8 cellular contexts compared by ENCODE assay signal in the genomic region with DNA sequence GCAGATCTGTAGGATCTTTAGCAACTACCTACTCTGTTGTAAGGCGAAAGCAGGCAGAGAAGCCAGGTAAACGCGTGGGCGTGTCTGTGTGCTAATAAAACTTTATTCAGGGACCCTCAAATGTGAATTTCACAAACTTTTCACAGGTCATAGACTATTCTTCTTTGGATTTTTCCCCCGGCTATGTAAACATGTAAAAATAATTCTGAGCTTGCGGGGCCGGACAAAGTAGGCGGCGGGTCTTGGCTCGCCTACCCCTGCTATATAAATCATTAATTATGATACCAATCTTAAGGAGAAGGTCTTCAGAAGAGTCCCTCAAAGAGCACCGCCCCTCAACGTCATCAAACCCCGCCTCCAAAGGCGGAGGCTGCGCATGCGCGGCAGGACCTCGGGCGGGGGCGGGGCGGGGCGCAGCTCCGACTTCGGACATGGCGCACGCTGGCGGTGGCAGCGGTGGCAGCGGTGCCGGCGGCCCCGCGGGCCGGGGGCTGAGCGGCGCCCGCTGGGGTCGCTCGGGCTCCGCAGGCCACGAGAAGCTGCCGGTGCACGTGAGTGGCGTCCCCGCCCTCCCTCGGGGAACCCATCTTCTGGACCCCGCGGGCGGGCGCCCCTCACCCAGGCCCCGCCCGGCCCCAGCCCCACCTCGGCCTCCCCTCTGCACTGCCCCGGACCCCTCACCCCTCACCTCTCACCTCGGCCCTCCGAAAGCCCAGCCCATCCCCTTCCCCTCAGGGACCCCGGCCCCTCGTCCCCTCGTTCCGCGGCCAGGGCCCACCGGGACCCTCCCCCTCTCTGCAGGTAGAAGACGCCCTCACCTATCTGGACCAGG. TPM values are rescaled to one million over a fixed set of nuclear protein-coding genes. Genes with fewer than 3 reads are reported as not detected.
DNase-seq lines count a peak whose midpoint lies in the region; ATAC-seq and TF ChIP-seq lines count a peak whose summit lies in the region.

A gene with protein sequence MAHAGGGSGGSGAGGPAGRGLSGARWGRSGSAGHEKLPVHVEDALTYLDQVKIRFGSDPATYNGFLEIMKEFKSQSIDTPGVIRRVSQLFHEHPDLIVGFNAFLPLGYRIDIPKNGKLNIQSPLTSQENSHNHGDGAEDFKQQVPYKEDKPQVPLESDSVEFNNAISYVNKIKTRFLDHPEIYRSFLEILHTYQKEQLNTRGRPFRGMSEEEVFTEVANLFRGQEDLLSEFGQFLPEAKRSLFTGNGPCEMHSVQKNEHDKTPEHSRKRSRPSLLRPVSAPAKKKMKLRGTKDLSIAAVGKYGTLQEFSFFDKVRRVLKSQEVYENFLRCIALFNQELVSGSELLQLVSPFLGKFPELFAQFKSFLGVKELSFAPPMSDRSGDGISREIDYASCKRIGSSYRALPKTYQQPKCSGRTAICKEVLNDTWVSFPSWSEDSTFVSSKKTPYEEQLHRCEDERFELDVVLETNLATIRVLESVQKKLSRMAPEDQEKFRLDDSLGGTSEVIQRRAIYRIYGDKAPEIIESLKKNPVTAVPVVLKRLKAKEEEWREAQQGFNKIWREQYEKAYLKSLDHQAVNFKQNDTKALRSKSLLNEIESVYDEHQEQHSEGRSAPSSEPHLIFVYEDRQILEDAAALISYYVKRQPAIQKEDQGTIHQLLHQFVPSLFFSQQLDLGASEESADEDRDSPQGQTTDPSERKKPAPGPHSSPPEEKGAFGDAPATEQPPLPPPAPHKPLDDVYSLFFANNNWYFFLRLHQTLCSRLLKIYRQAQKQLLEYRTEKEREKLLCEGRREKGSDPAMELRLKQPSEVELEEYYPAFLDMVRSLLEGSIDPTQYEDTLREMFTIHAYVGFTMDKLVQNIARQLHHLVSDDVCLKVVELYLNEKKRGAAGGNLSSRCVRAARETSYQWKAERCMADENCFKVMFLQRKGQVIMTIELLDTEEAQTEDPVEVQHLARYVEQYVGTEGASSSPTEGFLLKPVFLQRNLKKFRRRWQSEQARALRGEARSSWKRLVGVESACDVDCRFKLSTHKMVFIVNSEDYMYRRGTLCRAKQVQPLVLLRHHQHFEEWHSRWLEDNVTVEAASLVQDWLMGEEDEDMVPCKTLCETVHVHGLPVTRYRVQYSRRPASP (plus strand): TSS at position 409 of the 832 bp plus-strand sequence. CDS start 23 bp downstream, at position 432.

- peak within 1 kb of the TSS; percentile 77 for H3K27ac ChIP-seq in lower lobe of right lung

- POLR2A ChIA-PET in activated CD8-positive, alpha-beta memory T cell treated with anti-CD3 and anti-CD28 coated beads for 36 hours (lab: Charles Lee): no interaction called here

- DNase-seq in HK-2 (ENCODE audit: unreplicated experiment) (peak; percentile 89), NOMO-1 (lab: John Stamatoyannopoulos, UW; ENCODE audit: unreplicated experiment in 2 of 2) (peak; percentile 64 to 65), lower lobe of right lung (peak; percentile 86)
- peak; percentile 80 for DNase-seq in effector CD4-positive, alpha-beta T cell
- DNase-seq in stimulated activated CD4-positive, alpha-beta T cell treated with anti-CD3 and anti-CD28 coated beads, Interleukin-4, amount 100 ng/mL, for 48 hours (ENCODE audit: low read depth in 2 of 2): peak; percentile 77 to 83

- peaks cover 27% of the 10 kb centered on the region for H3K4me1 ChIP-seq in lower lobe of right lung

- H3K4me3 ChIP-seq in GM12875 (ENCODE audit: low read depth, low read length): peak within 1 kb of the TSS; percentile 79
- H3K4me3 ChIP-seq in lower lobe of right lung: peak within 1 kb of the TSS; percentile 76

- CTCF ChIA-PET in activated CD8-positive, alpha-beta memory T cell treated with anti-CD3 and anti-CD28 coated beads for 36 hours (lab: Charles Lee): no interaction called here

- no peaks in the 10 kb centered on the region for H3K27me3 ChIP-seq in lower lobe of right lung (ENCODE audit: low read depth)

- ATAC-seq in lower lobe of right lung (peak; percentile 94 to 96), HG02938 (IDR thresholded peaks at IDR 0.05; ENCODE audit: unreplicated experiment) (no peak)

- TF ChIP-seq CTCF in GM12875 (IDR thresholded peaks at IDR 0.05; ENCODE audit: borderline replicate concordance, insufficient read depth, low read depth, low read length) (no peak), lower lobe of right lung (IDR thresholded peaks at IDR 0.05) (no peak)

- peaks cover 33% of the 10 kb centered on the region for H3K36me3 ChIP-seq in lower lobe of right lung

- no peaks in the 10 kb centered on the region for H3K9me3 ChIP-seq in lower lobe of right lung

- intact Hi-C loops in lower lobe of right lung (cut with DNase I): no loop called here

RNA-seq across cellular contexts. Expression of the gene that starts here (rescaled TPM):
- 10 to 100 TPM; 29.9 to 31.3 TPM for total RNA-seq in activated CD8-positive, alpha-beta memory T cell treated with anti-CD3 and anti-CD28 coated beads for 36 hours
- 56.6 TPM for total RNA-seq in lower lobe of right lung
